ENCODE assay signal across 18 cellular contexts in genomic region chr5:55171471-55171870, GRCh38. TPM values are rescaled to one million over a fixed set of nuclear protein-coding genes. Genes with fewer than 3 reads are reported as not detected.
DNase-seq lines count a peak whose midpoint lies in the region; ATAC-seq and TF ChIP-seq lines count a peak whose summit lies in the region.
"Had no signal": no experiment of that assay in that cellular context is flagged by ENCODE, and none has a peak within 500 bp of the region (broad histone marks: within the 10 kb centered on the region; RNA-seq: fewer than 3 reads in every experiment).

No MANE protein-coding gene starts in this region.

- H4K20me1 ChIP-seq in IMR-90 (ENCODE audit: insufficient read depth, low read length), result peaks cover 20% of the 10 kb centered on the region; the same call in 1 of the 2 replicates

- in situ Hi-C loops in IMR-90 (cut with MboI; ENCODE audit: low sequenced_read_pairs), result loop anchor here (25.0 kb wide), 1 partner anchor 434 kb away; no protein-coding TSS in a partner anchor

- H3K27ac Mint-ChIP-seq in activated naive CD4-positive, alpha-beta T cell treated with anti-CD3 and anti-CD28 coated beads, Interleukin-2, amount 50 U/mL, for 24 hours, result peak overlapping the region; percentile 2
- no peak overlapping the region for H3K27ac Mint-ChIP-seq in activated T-helper 1 cell treated with anti-CD3 and anti-CD28 coated beads, Interleukin-12 subunit alpha, Interleukin-12 subunit beta, Interleukin-2, Interleukin-4 antibody, amounts not matched to agents 30 ng/mL and 10 ng/mL and 1 ng/mL, durations not matched to agents 14 hours and 24 hours and 36 hours
- no peak overlapping the region for H3K27ac Mint-ChIP-seq in nephron
- H3K27ac Mint-ChIP-seq: CD14-positive monocyte; CD4-positive, CD25-positive, alpha-beta regulatory T cell had no signal

- no peak overlapping the region for H4K91ac ChIP-seq in IMR-90 (ENCODE audit: insufficient read depth, low read depth, low read length)

- POLR2A ChIA-PET in IMR-90 (lab: Charles Lee; ENCODE audit: unreplicated experiment), result no interaction called here

- no peak overlapping the region for H2BK20ac ChIP-seq in IMR-90 (ENCODE audit: low read depth, low read length)

- TF ChIP-seq POLR2A in IMR-90 (IDR thresholded peaks at IDR 0.05; ENCODE audit: low read depth, low read length) (no peak), breast epithelium (IDR thresholded peaks at IDR 0.05) (no peak)

- no peak overlapping the region for H2BK120ac ChIP-seq in IMR-90 (ENCODE audit: low read depth, low read length)

- BruUV-seq in IMR-90 (replicated peaks; lab: Mats Ljungman, UMichigan), result no TSS peak

- H3K56ac ChIP-seq in IMR-90 (ENCODE audit: extremely low read depth, insufficient read depth, low read length), result no peak overlapping the region

- DNase-seq in activated naive CD4-positive, alpha-beta T cell (lab: John Stamatoyannopoulos, UW), result no peak
- DNase-seq in IMR-90 (no peak), breast epithelium (ENCODE audit: low spot score in 2 of 2) (no peak), A172 (ENCODE audit: low spot score) (no peak)
- DNase-seq in activated T-helper 1 cell treated with anti-CD3 and anti-CD28 coated beads, Interleukin-12 subunit alpha, Interleukin-12 subunit beta, Interleukin-2, Interleukin-4 antibody, amounts not matched to agents 30 ng/mL and 10 ng/mL and 1 ng/mL, durations not matched to agents 14 hours and 24 hours and 36 hours (ENCODE audit: low spot score), result no peak
- DNase-seq: GF-D8 had no signal

- no peak for ATAC-seq in IMR-90 (ENCODE audit: low read depth)
- ATAC-seq in GM21529 (IDR thresholded peaks at IDR 0.05; ENCODE audit: unreplicated experiment), result no peak

- H3K4me2 ChIP-seq in IMR-90 (ENCODE audit: low read depth, low read length), result no peak overlapping the region

- no CpG with 5 or more reads among the region's 2 CpGs for WGBS in IMR-90 (ENCODE audit: extremely low coverage in 2 of 2, insufficient read length in 1 of 2), 2 experiments

- dilution Hi-C loops in IMR-90 (cut with HindIII; ENCODE audit: low sequenced_read_pairs, unreplicated experiment), result no loop called here

- H3K27ac ChIP-seq in IMR-90 (ENCODE audit: insufficient read depth, low read length) (no peak overlapping the region), breast epithelium (no peak overlapping the region)
- H3K27ac ChIP-seq: 22Rv1, BLaER1 had no signal

- H3K9me3 Mint-ChIP-seq in activated naive CD4-positive, alpha-beta T cell treated with anti-CD3 and anti-CD28 coated beads, Interleukin-2, amount 50 U/mL, for 24 hours, result no peaks in the 10 kb centered on the region
- no peaks in the 10 kb centered on the region for H3K9me3 Mint-ChIP-seq in activated T-helper 1 cell treated with anti-CD3 and anti-CD28 coated beads, Interleukin-12 subunit alpha, Interleukin-12 subunit beta, Interleukin-2, Interleukin-4 antibody, amounts not matched to agents 30 ng/mL and 10 ng/mL and 1 ng/mL, durations not matched to agents 14 hours and 24 hours and 36 hours
- no peaks in the 10 kb centered on the region for H3K9me3 Mint-ChIP-seq in nephron
- H3K9me3 Mint-ChIP-seq: CD4-positive, alpha-beta memory T cell had no signal

- H3K4me3 Mint-ChIP-seq in activated naive CD4-positive, alpha-beta T cell treated with anti-CD3 and anti-CD28 coated beads, Interleukin-2, amount 50 U/mL, for 24 hours, result no peak overlapping the region
- H3K4me3 Mint-ChIP-seq in activated T-helper 1 cell treated with anti-CD3 and anti-CD28 coated beads, Interleukin-12 subunit alpha, Interleukin-12 subunit beta, Interleukin-2, Interleukin-4 antibody, amounts not matched to agents 30 ng/mL and 10 ng/mL and 1 ng/mL, durations not matched to agents 14 hours and 24 hours and 36 hours, result peak overlapping the region; percentile 86
- H3K4me3 Mint-ChIP-seq in nephron, result peak overlapping the region in 2 of 3 experiments; percentile 86 to 89

- intact Hi-C loops in IMR-90 (cut with micrococcal nuclease) (loop anchor here (5.0 kb wide), 4 partner anchors 86 to 766 kb away; partner anchors contain the start of genes DHX29 and MTREX), breast epithelium (cut with DNase I; ENCODE audit: low total_unique reads) (loop anchor here (10.0 kb wide), 1 partner anchor 523 kb away; no protein-coding TSS in a partner anchor)
- intact Hi-C loops in activated T-helper 1 cell treated with anti-CD3 and anti-CD28 coated beads, Interleukin-12 subunit alpha, Interleukin-12 subunit beta, Interleukin-2, Interleukin-4 antibody, amounts not matched to agents 30 ng/mL and 10 ng/mL and 1 ng/mL, durations not matched to agents 14 hours and 24 hours and 36 hours (cut with micrococcal nuclease), result loop anchor here (5.0 to 10.0 kb wide), 4 partner anchors 243 to 859 kb away; partner anchors contain the start of genes ARL15 and SNX18

- no peak overlapping the region for H2AK9ac ChIP-seq in IMR-90 (replicated peaks; ENCODE audit: low read depth, low read length, poor library complexity)

- H3K9ac ChIP-seq in IMR-90 (ENCODE audit: low read depth, low read length), result no peak overlapping the region
- H3K9ac ChIP-seq: BLaER1 had no signal

- H3K79me1 ChIP-seq in IMR-90 (ENCODE audit: low read depth in 1 of 2, low read length in 2 of 2), result peaks cover 2 to 7% of the 10 kb centered on the region in 2 experiments; a peak in 2 of 4 replicates

- H3K27me3 Mint-ChIP-seq in activated naive CD4-positive, alpha-beta T cell treated with anti-CD3 and anti-CD28 coated beads, Interleukin-2, amount 50 U/mL, for 24 hours, result peaks cover 53% of the 10 kb centered on the region
- H3K27me3 Mint-ChIP-seq in activated T-helper 1 cell treated with anti-CD3 and anti-CD28 coated beads, Interleukin-12 subunit alpha, Interleukin-12 subunit beta, Interleukin-2, Interleukin-4 antibody, amounts not matched to agents 30 ng/mL and 10 ng/mL and 1 ng/mL, durations not matched to agents 14 hours and 24 hours and 36 hours (ENCODE audit: insufficient read depth), result peaks cover 78% of the 10 kb centered on the region
- H3K27me3 Mint-ChIP-seq in nephron (ENCODE audit: low read depth), result peaks cover 46% of the 10 kb centered on the region

- H3K36me3 ChIP-seq in IMR-90 (ENCODE audit: control insufficient read depth, insufficient read depth, low read length) (peaks cover 1% of the 10 kb centered on the region), breast epithelium (no peaks in the 10 kb centered on the region)
- H3K36me3 ChIP-seq: BE2C, BLaER1 had no signal

- H3K9me1 ChIP-seq in IMR-90 (ENCODE audit: insufficient read depth, low read length), result no peaks in the 10 kb centered on the region

- H3K14ac ChIP-seq in IMR-90 (replicated peaks; ENCODE audit: low read depth, low read length), result no peak overlapping the region

- H3K18ac ChIP-seq in IMR-90 (ENCODE audit: low read depth, low read length), result no peak overlapping the region

- H3K4me1 Mint-ChIP-seq in activated naive CD4-positive, alpha-beta T cell treated with anti-CD3 and anti-CD28 coated beads, Interleukin-2, amount 50 U/mL, for 24 hours, result peaks cover 40% of the 10 kb centered on the region
- peaks cover 38% of the 10 kb centered on the region for H3K4me1 Mint-ChIP-seq in activated T-helper 1 cell treated with anti-CD3 and anti-CD28 coated beads, Interleukin-12 subunit alpha, Interleukin-12 subunit beta, Interleukin-2, Interleukin-4 antibody, amounts not matched to agents 30 ng/mL and 10 ng/mL and 1 ng/mL, durations not matched to agents 14 hours and 24 hours and 36 hours (ENCODE audit: low read depth)
- peaks cover 32% of the 10 kb centered on the region for H3K4me1 Mint-ChIP-seq in nephron

- H3K4me1 ChIP-seq in IMR-90 (ENCODE audit: control insufficient read depth, insufficient read depth, low read length), result peaks cover 6% of the 10 kb centered on the region
- H3K4me1 ChIP-seq in breast epithelium, result peaks cover 0 to 5% of the 10 kb centered on the region in 2 donors
- H3K4me1 ChIP-seq: BE2C had no signal

- TF ChIP-seq CTCF in IMR-90 (conservative IDR thresholded peaks at IDR 0.05; ENCODE audit: low read depth, low read length), result no peak
- TF ChIP-seq CTCF in nephron (IDR thresholded peaks at IDR 0.05; ENCODE audit: unreplicated experiment in 3 of 3), result no peak
- TF ChIP-seq CTCF in breast epithelium (IDR thresholded peaks at IDR 0.05), result no peak

- no peak for TF ChIP-seq RAD21 in IMR-90 (IDR thresholded peaks at IDR 0.05; ENCODE audit: low read length)

- no peak overlapping the region for H4K5ac ChIP-seq in IMR-90 (ENCODE audit: low read depth, low read length)

- no peak overlapping the region for H2AFZ ChIP-seq in IMR-90 (replicated peaks; ENCODE audit: low read length, poor library complexity)

- H3K4me3 ChIP-seq in IMR-90 (ENCODE audit: insufficient read depth, low read depth, low read length) (no peak overlapping the region), breast epithelium (no peak overlapping the region)
- H3K4me3 ChIP-seq: BLaER1 had no signal

- no peak overlapping the region for H4K8ac ChIP-seq in IMR-90 (ENCODE audit: low read depth in 2 of 2, low read length in 2 of 2)

- CTCF ChIA-PET in IMR-90 (lab: Yijun Ruan, JAX), result interaction anchor here (1.4 to 1.5 kb wide), 2 partner anchors 10 to 12 kb away, joined by 3 to 4 read pairs; partner anchors contain the start of gene GPX8

- H3K27me3 ChIP-seq in IMR-90 (ENCODE audit: control insufficient read depth, insufficient read depth, low read length) (peaks cover 21% of the 10 kb centered on the region), breast epithelium (peaks cover 0 to 29% of the 10 kb centered on the region in 2 donors)

- H3K36me3 Mint-ChIP-seq in activated naive CD4-positive, alpha-beta T cell treated with anti-CD3 and anti-CD28 coated beads, Interleukin-2, amount 50 U/mL, for 24 hours, result no peaks in the 10 kb centered on the region
- peaks cover 2% of the 10 kb centered on the region for H3K36me3 Mint-ChIP-seq in activated T-helper 1 cell treated with anti-CD3 and anti-CD28 coated beads, Interleukin-12 subunit alpha, Interleukin-12 subunit beta, Interleukin-2, Interleukin-4 antibody, amounts not matched to agents 30 ng/mL and 10 ng/mL and 1 ng/mL, durations not matched to agents 14 hours and 24 hours and 36 hours (ENCODE audit: low read depth)
- peaks cover 6% of the 10 kb centered on the region for H3K36me3 Mint-ChIP-seq in nephron (ENCODE audit: low read depth)
- H3K36me3 Mint-ChIP-seq: CD4-positive, alpha-beta memory T cell; CD4-positive, CD25-positive, alpha-beta regulatory T cell had no signal

- H2AK5ac ChIP-seq in IMR-90 (ENCODE audit: low read depth, low read length), result no peak overlapping the region

- H2BK5ac ChIP-seq in IMR-90 (ENCODE audit: low read depth, low read length, poor library complexity, severe bottlenecking), result no peak overlapping the region

- H3K9me3 ChIP-seq in IMR-90 (ENCODE audit: control insufficient read depth, insufficient read depth, low read length), result peaks cover under 1% of the 10 kb centered on the region; the same call in 1 of the 2 replicates
- H3K9me3 ChIP-seq in breast epithelium, result no peaks in the 10 kb centered on the region
- H3K9me3 ChIP-seq: BE2C, BLaER1 had no signal

- no peak overlapping the region for H2BK15ac ChIP-seq in IMR-90 (ENCODE audit: low read depth, low read length)

- H3K23ac ChIP-seq in IMR-90 (ENCODE audit: low read depth, low read length), result no peak overlapping the region

- H3K4ac ChIP-seq in IMR-90 (ENCODE audit: low read depth, low read length), result no peak overlapping the region

RNA-seq across cellular contexts. Expression of gene CDC20B, which starts 1.5 kb away (rescaled TPM):
- total RNA-seq in IMR-90 (2012; rRNA removed), result not detected in 2 replicates
- polyA plus RNA-seq in IMR-90 (2012; rRNA removed), result not detected in 2 replicates
- not detected in 2 replicates for polyA plus RNA-seq in IMR-90 (2012; cell fraction: cytosol; rRNA removed)
- polyA plus RNA-seq in IMR-90 (2012; cell fraction: nucleus; rRNA removed; ENCODE audit: low replicate concordance), result 0.05 TPM in 1 of 2 replicates, not detected in the other
- not detected in 2 replicates for total RNA-seq in activated T-helper 1 cell treated with anti-CD3 and anti-CD28 coated beads, Interleukin-12 subunit alpha, Interleukin-12 subunit beta, Interleukin-2, Interleukin-4 antibody, amounts not matched to agents 30 ng/mL and 10 ng/mL and 1 ng/mL, durations not matched to agents 14 hours and 24 hours and 36 hours
- total RNA-seq in breast epithelium, result not detected
- 0.07 TPM in 1 of 2 replicates, not detected in the other for total RNA-seq in A172 (2014; rRNA removed; shearing (Covaris generic))
- total RNA-seq: A673; CD4-positive, alpha-beta memory T cell; CD4-positive, CD25-positive, alpha-beta regulatory T cell had no signal
- polyA plus RNA-seq: AG04450; CD14-positive monocyte; CD4-positive, alpha-beta memory T cell; CD4-positive, CD25-positive, alpha-beta regulatory T cell; CD8-positive, alpha-beta memory T cell had no signal

RNA-seq across cellular contexts. Expression of gene GPX8, which starts 11.5 kb away (rescaled TPM):
- total RNA-seq in IMR-90 (2012; rRNA removed) (166 and 201 TPM in 2 replicates), breast epithelium (10 to 100 TPM; 14.4 to 24.9 (median 21.0) TPM)
- 99.6 and 131 TPM in 2 replicates for polyA plus RNA-seq in IMR-90 (2012; rRNA removed)
- 24.5 and 37.6 TPM in 2 replicates for polyA plus RNA-seq in IMR-90 (2012; cell fraction: cytosol; rRNA removed)
- 3.7 and 39.0 TPM in 2 replicates for polyA plus RNA-seq in IMR-90 (2012; cell fraction: nucleus; rRNA removed; ENCODE audit: low replicate concordance)
- total RNA-seq in activated T-helper 1 cell treated with anti-CD3 and anti-CD28 coated beads, Interleukin-12 subunit alpha, Interleukin-12 subunit beta, Interleukin-2, Interleukin-4 antibody, amounts not matched to agents 30 ng/mL and 10 ng/mL and 1 ng/mL, durations not matched to agents 14 hours and 24 hours and 36 hours, result not detected in 2 replicates
- total RNA-seq in A172 (2014; rRNA removed; shearing (Covaris generic)), result 112 and 132 TPM in 2 replicates
- total RNA-seq: CD4-positive, alpha-beta memory T cell; CD4-positive, CD25-positive, alpha-beta regulatory T cell; CD8-positive, alpha-beta memory T cell had no signal
- polyA plus RNA-seq: CD14-positive monocyte; CD4-positive, alpha-beta memory T cell; CD4-positive, CD25-positive, alpha-beta regulatory T cell; CD8-positive, alpha-beta memory T cell had no signal

RNA-seq across cellular contexts. Expression of gene MCIDAS, which starts 55.6 kb away (rescaled TPM):
- total RNA-seq in IMR-90 (2012; rRNA removed), result not detected in 2 replicates
- polyA plus RNA-seq in IMR-90 (2012; rRNA removed), result not detected in 2 replicates
- not detected in 2 replicates for polyA plus RNA-seq in IMR-90 (2012; cell fraction: cytosol; rRNA removed)
- not detected in 2 replicates for polyA plus RNA-seq in IMR-90 (2012; cell fraction: nucleus; rRNA removed; ENCODE audit: low replicate concordance)
- 0.10 TPM in 1 of 2 replicates, not detected in the other for total RNA-seq in activated T-helper 1 cell treated with anti-CD3 and anti-CD28 coated beads, Interleukin-12 subunit alpha, Interleukin-12 subunit beta, Interleukin-2, Interleukin-4 antibody, amounts not matched to agents 30 ng/mL and 10 ng/mL and 1 ng/mL, durations not matched to agents 14 hours and 24 hours and 36 hours
- total RNA-seq in breast epithelium, result under 1 TPM in 2 of 3 donors, not detected in 1; 0.73 to 0.98 TPM
- total RNA-seq in A172 (2014; rRNA removed; shearing (Covaris generic)), result 0.48 and 1.3 TPM in 2 replicates
- total RNA-seq: CD4-positive, alpha-beta memory T cell; CD4-positive, CD25-positive, alpha-beta regulatory T cell; CD8-positive, alpha-beta memory T cell had no signal
- polyA plus RNA-seq: AG04450; CD14-positive monocyte; CD4-positive, alpha-beta memory T cell; CD4-positive, CD25-positive, alpha-beta regulatory T cell; CD8-positive, alpha-beta memory T cell had no signal

Comparison
In these comparisons a context has a peak if more than half of its experiments do, and no peak if none do; other contexts are left out.
1. RNA of gene GPX8, which starts 11.5 kb away (total RNA-seq): 166 to 201 TPM in IMR-90, 112 to 132 TPM in A172 and 14.4 to 24.9 TPM in breast epithelium; not detected in activated T-helper 1 cell treated with anti-CD3 and anti-CD28 coated beads, Interleukin-12 subunit alpha, Interleukin-12 subunit beta, Interleukin-2, Interleukin-4 antibody, amounts not matched to agents 30 ng/mL and 10 ng/mL and 1 ng/mL, durations not matched to agents 14 hours and 24 hours and 36 hours; every median in the first group is over 10 times any median in the second.